Comparison of ENCODE assay signal across 36 cellular contexts in genomic region chr19:5085566-5085965, GRCh38.
"Had no signal": no experiment of that assay in that cellular context is flagged by ENCODE, and none has a peak within 500 bp of the region (broad histone marks: within the 10 kb centered on the region; RNA-seq: fewer than 3 reads in every experiment).

No MANE protein-coding gene starts in this region.

- H3K4me2 ChIP-seq: PC-9, SK-N-SH had no signal

- H3K4me1 Mint-ChIP-seq: activated CD4-positive, alpha-beta T cell treated with anti-CD3 and anti-CD28 coated beads for 36 hours; activated CD4-positive, alpha-beta T cell treated with anti-CD3 and anti-CD28 coated beads, Interleukin-2, amount 10 ng/mL, durations not matched to agents 7 days and 5 days had no signal

- H3K27ac ChIP-seq: body of pancreas, PC-9, SJCRH30 had no signal

- H3K9me3 Mint-ChIP-seq: activated CD4-positive, alpha-beta T cell treated with anti-CD3 and anti-CD28 coated beads, Interleukin-2, amount 10 ng/mL, durations not matched to agents 7 days and 5 days; activated naive CD4-positive, alpha-beta T cell treated with anti-CD3 and anti-CD28 coated beads, Interleukin-2, amount 50 U/mL, for 72 hours; activated T-cell treated with anti-CD3 and anti-CD28 coated beads, Interleukin-2, amount 50 U/mL, for 24 hours; activated T-helper 2 cell treated with anti-CD3 and anti-CD28 coated beads, Interferon-gamma antibody, Interleukin-2, Interleukin-4, amounts not matched to agents 10 μg/mL and 5 μg/mL and 100 μg/mL, durations not matched to agents 14 hours and 24 hours and 36 hours; T-helper 1 cell treated with Interleukin-12 subunit alpha and Interleukin-12 subunit beta and Interleukin-4 antibody, amounts not matched to agents 30 μg/mL and 1 μg/mL, for 36 hours; T-helper 2 cell treated with Interferon-gamma antibody and Interleukin-4, amounts not matched to agents 5 μg/mL and 100 μg/mL, for 36 hours had no signal

- ATAC-seq: activated CD4-positive, alpha-beta T cell treated with anti-CD3 and anti-CD28 coated beads for 36 hours; activated CD4-positive, CD25-positive, alpha-beta regulatory T cell treated with anti-CD3 and anti-CD28 coated beads, Interleukin-2, amount 50 U/mL, for 24 hours; activated CD8-positive, alpha-beta T cell treated with anti-CD3 and anti-CD28 coated beads, Interleukin-2, amount 10 ng/mL, durations not matched to agents 7 days and 5 days; activated naive CD4-positive, alpha-beta T cell treated with anti-CD3 and anti-CD28 coated beads, Interleukin-2, amount 50 U/mL, for 72 hours; body of pancreas had no signal

- DNase-seq: activated CD4-positive, alpha-beta T cell treated with anti-CD3 and anti-CD28 coated beads for 36 hours; activated CD4-positive, alpha-beta T cell treated with anti-CD3 and anti-CD28 coated beads, Interleukin-2, amount 10 ng/mL, durations not matched to agents 7 days and 5 days; activated CD4-positive, alpha-beta T cell treated with anti-CD3 and anti-CD28 coated beads, Interleukin-2, amount 50 U/mL, for 48 hours; activated CD8-positive, alpha-beta T cell treated with anti-CD3 and anti-CD28 coated beads, Interleukin-2, amount 10 ng/mL, durations not matched to agents 7 days and 5 days; activated gamma-delta T cell; activated naive CD4-positive, alpha-beta T cell treated with Interleukin-2 at 50 U/mL for 16 hours; activated T-cell treated with anti-CD3 and anti-CD28 coated beads, Interleukin-2, amount 50 U/mL, for 24 hours; adrenal gland; body of pancreas; caudate nucleus; Kasumi-1; KG1; MG63; NCI-H1048; NCI-H1105 treated with DMSO at 0.1 percent for 48 hours; NCI-H1436; NCI-H1694; NCI-H1930; NCI-H2081 treated with DMSO at 0.1 percent for 48 hours; NCI-H2171; NCI-H510A; NCI-H526; NCI-H748 treated with DMSO at 0.1 percent for 48 hours; PC-9; SHP77; SJCRH30; SK-N-SH had no signal

- H3K4me1 ChIP-seq: SJCRH30 had no signal

- H3K4me3 ChIP-seq: adrenal gland, body of pancreas, MG63, PC-9, SJCRH30 had no signal

- H3K27me3 Mint-ChIP-seq: activated CD4-positive, alpha-beta T cell treated with anti-CD3 and anti-CD28 coated beads for 36 hours; activated CD4-positive, alpha-beta T cell treated with anti-CD3 and anti-CD28 coated beads, Interleukin-2, amount 10 ng/mL, durations not matched to agents 7 days and 5 days; activated T-cell treated with anti-CD3 and anti-CD28 coated beads, Interleukin-2, amount 50 U/mL, for 24 hours had no signal

- H3K9me3 ChIP-seq: adrenal gland, body of pancreas, MG63, SJCRH30, SK-N-SH had no signal

- H3K36me3 ChIP-seq: MG63, SJCRH30 had no signal

- H3K4me3 Mint-ChIP-seq: activated CD4-positive, alpha-beta T cell treated with anti-CD3 and anti-CD28 coated beads for 36 hours; activated CD4-positive, alpha-beta T cell treated with anti-CD3 and anti-CD28 coated beads, Interleukin-2, amount 10 ng/mL, durations not matched to agents 7 days and 5 days; activated CD8-positive, alpha-beta T cell treated with anti-CD3 and anti-CD28 coated beads, Interleukin-2, amount 10 ng/mL, durations not matched to agents 7 days and 5 days; activated T-cell treated with anti-CD3 and anti-CD28 coated beads, Interleukin-2, amount 50 U/mL, for 24 hours; T-helper 1 cell treated with Interleukin-12 subunit alpha and Interleukin-12 subunit beta and Interleukin-4 antibody, amounts not matched to agents 30 μg/mL and 1 μg/mL, for 36 hours; T-helper 2 cell treated with Interferon-gamma antibody and Interleukin-4, amounts not matched to agents 5 μg/mL and 100 μg/mL, for 36 hours had no signal

- H3K27me3 ChIP-seq: adrenal gland, body of pancreas, MG63, SJCRH30 had no signal

- H3K27ac Mint-ChIP-seq: activated CD4-positive, alpha-beta T cell treated with anti-CD3 and anti-CD28 coated beads for 36 hours; activated CD4-positive, alpha-beta T cell treated with anti-CD3 and anti-CD28 coated beads, Interleukin-2, amount 10 ng/mL, durations not matched to agents 7 days and 5 days; activated naive CD4-positive, alpha-beta T cell treated with anti-CD3 and anti-CD28 coated beads, Interleukin-2, amount 50 U/mL, for 72 hours; activated T-cell treated with anti-CD3 and anti-CD28 coated beads, Interleukin-2, amount 50 U/mL, for 24 hours; activated T-helper 2 cell treated with anti-CD3 and anti-CD28 coated beads, Interferon-gamma antibody, Interleukin-2, Interleukin-4, amounts not matched to agents 10 μg/mL and 5 μg/mL and 100 μg/mL, durations not matched to agents 14 hours and 24 hours and 36 hours; T-helper 1 cell treated with Interleukin-12 subunit alpha and Interleukin-12 subunit beta and Interleukin-4 antibody, amounts not matched to agents 30 μg/mL and 1 μg/mL, for 36 hours; T-helper 2 cell treated with Interferon-gamma antibody and Interleukin-4, amounts not matched to agents 5 μg/mL and 100 μg/mL, for 36 hours had no signal

- H3K9ac ChIP-seq: SK-N-SH had no signal

- H2AFZ ChIP-seq: PC-9 had no signal

- FAIRE-seq: astrocyte, bronchial epithelial cell, RCC 7860, TTC549 had no signal

- H3K36me3 Mint-ChIP-seq: activated naive CD4-positive, alpha-beta T cell treated with anti-CD3 and anti-CD28 coated beads, Interleukin-2, amount 50 U/mL, for 72 hours had no signal
